In genomic region chr22:23541849-23542281, GRCh38 we compare ENCODE assay signal across 9 cellular contexts. TPM values are rescaled to one million over a fixed set of nuclear protein-coding genes. Genes with fewer than 3 reads are reported as not detected.
A peak's percentile ranks its signal among the peaks of the same experiment; 100 is the strongest.
DNase-seq lines count a peak whose midpoint lies in the region; ATAC-seq, FAIRE-seq and TF ChIP-seq lines count a peak whose summit lies in the region.
"Not testable (repeated sequence)": the region's sequence is repeated elsewhere in the genome, so short reads cannot be mapped to it uniquely, and the experiment has no call there.
"Had no signal": no experiment of that assay in that cellular context is flagged by ENCODE, and none has a peak within 500 bp of the region (broad histone marks: within the 10 kb centered on the region; RNA-seq: fewer than 3 reads in every experiment).

No MANE protein-coding gene starts in this region.

- TF ChIP-seq RAD21 in SK-N-SH (IDR thresholded peaks at IDR 0.05; ENCODE audit: low read length), result peak; percentile 67
- peak; percentile 45 to 69 for TF ChIP-seq RAD21 in K562 (CRISPR knock-in tag; conservative IDR thresholded peaks at IDR 0.05 in 1 of 2, IDR thresholded peaks at IDR 0.05 in 1 of 2)

- not testable (repeated sequence) for H3K4me3 ChIP-seq in AG04449 (ENCODE audit: low read depth, low read length); MM.1S (ENCODE audit: low read length); K562; lung; gastrocnemius medialis
- peak overlapping the region in 1 of 2 experiments; percentile 17; a peak in 1 of 4 replicates for H3K4me3 ChIP-seq in SK-N-SH (ENCODE audit: low read depth in 2 of 2, low read length in 1 of 2)

- H3F3A ChIP-seq in MM.1S (ENCODE audit: insufficient read depth, low read length); SK-N-SH (replicated peaks; ENCODE audit: insufficient read depth): not testable (repeated sequence)

- not testable (repeated sequence) for DNase-seq in AG04449 (ENCODE audit: low read depth, low spot score); SK-N-SH; lung (ENCODE audit: low spot score); gastrocnemius medialis
- DNase-seq in GM10266 (ENCODE audit: extremely low spot score) (peak; percentile 38), MM.1S (peak; percentile 18), K562 (ENCODE audit: extremely low read depth in 1 of 4, low spot score in 3 of 4) (peak in 1 of 4 experiments; percentile 33), fibroblast of peridontal ligament (ENCODE audit: extremely low read depth) (peak; percentile 21)

- not testable (repeated sequence) for H3K9me2 ChIP-seq in MM.1S (replicated peaks; ENCODE audit: insufficient read depth, low read length); SK-N-SH

- H2AFZ ChIP-seq in MM.1S (ENCODE audit: low read length); SK-N-SH (ENCODE audit: low read depth); K562 (ENCODE audit: low read depth, low read length): not testable (repeated sequence)

- not testable (repeated sequence) for H3K36me3 ChIP-seq in MM.1S (replicated peaks; ENCODE audit: insufficient read depth, low read length); SK-N-SH (replicated peaks in 1 of 2; ENCODE audit: control insufficient read depth in 1 of 2, insufficient read depth in 2 of 2, low read length in 1 of 2); K562 (ENCODE audit: control insufficient read depth, insufficient read depth, low read length); lung (ENCODE audit: control insufficient read depth in 2 of 2, insufficient read depth in 2 of 2, low read length in 2 of 2); gastrocnemius medialis

- TF ChIP-seq POLR2A in K562 (conservative IDR thresholded peaks at IDR 0.05); gastrocnemius medialis (IDR thresholded peaks at IDR 0.05): not testable (repeated sequence)

- not testable (repeated sequence) for H3K4me1 ChIP-seq in MM.1S (ENCODE audit: low read length); lung (ENCODE audit: control insufficient read depth in 2 of 2, insufficient read depth in 2 of 2, low read length in 2 of 2); gastrocnemius medialis
- H3K4me1 ChIP-seq in SK-N-SH (ENCODE audit: control insufficient read depth in 1 of 2, insufficient read depth in 2 of 2, low read depth in 1 of 2, low read length in 1 of 2), result peaks cover 5 to 14% of the 10 kb centered on the region in 2 experiments; a peak in 3 of 4 replicates
- H3K4me1 ChIP-seq in K562 (replicated peaks in 1 of 2; ENCODE audit: control insufficient read depth in 2 of 2, insufficient read depth in 2 of 2, low read length in 2 of 2), result peaks cover 8 to 14% of the 10 kb centered on the region in 2 experiments; a peak in 4 of 5 replicates

- not testable (repeated sequence) for H3K9me3 ChIP-seq in MM.1S (replicated peaks; ENCODE audit: insufficient read depth, low read length); SK-N-SH; K562 (replicated peaks; ENCODE audit: control insufficient read depth, insufficient read depth, low read depth, low read length); lung (ENCODE audit: control insufficient read depth in 2 of 2, insufficient read depth in 1 of 2, low read length in 1 of 2); gastrocnemius medialis

- WGBS in SK-N-SH (ENCODE audit: low lambda C conversion rate), result 5% methylated on average over 7 of the region's 7 CpGs
- 0% methylated on average over 7 of the region's 7 CpGs for WGBS in K562 (ENCODE audit: insufficient coverage, low coverage, missing lambda C conversion rate)
- 9 to 10% methylated on average over 7 of the region's 7 CpGs for WGBS in lung, 2 donors

- not testable (repeated sequence) for H3K79me2 ChIP-seq in MM.1S (ENCODE audit: low read length); SK-N-SH (ENCODE audit: insufficient read depth); K562 (ENCODE audit: control insufficient read depth, insufficient read depth, low read length)

- peak; percentile 6 for FAIRE-seq in K562 (lab: Jason Lieb, UNC)

- intact Hi-C loops in K562 (cut with micrococcal nuclease), result loop anchor here (1.0 to 2.0 kb wide), 2 partner anchors 49 to 225 kb away; partner anchors contain the start of gene CHCHD10
- intact Hi-C loops in gastrocnemius medialis (cut with DNase I; ENCODE audit: low total_unique reads), result loop anchor here (5.0 kb wide), 2 partner anchors 225 to 305 kb away; partner anchors contain the start of gene CHCHD10

- in situ Hi-C loops in K562 (cut with MboI) (loop anchor here (5.0 to 10.0 kb wide), 2 partner anchors 53 to 310 kb away; no protein-coding TSS in a partner anchor), gastrocnemius medialis (cut with MboI; ENCODE audit: low sequenced_read_pairs in 4 of 4) (loop anchor here in 3 of 4 donors (10.0 to 25.0 kb wide), 3 partner anchors 230 to 320 kb away; partner anchors contain the start of gene SLC2A11 (in 3 of the 3))

- not testable (repeated sequence) for TF ChIP-seq EP300 in SK-N-SH (IDR thresholded peaks at IDR 0.05; ENCODE audit: borderline replicate concordance in 1 of 2, low read depth in 1 of 2, low read length in 1 of 2); K562 (IDR thresholded peaks at IDR 0.05; ENCODE audit: low read length)

- BruUV-seq in K562 (replicated peaks; lab: Mats Ljungman, UMichigan), result not testable (repeated sequence)

- CTCF ChIA-PET in AG04449 (lab: Yijun Ruan, JAX), result interaction anchor here (0.7 to 2.0 kb wide), 7 partner anchors 49 to 310 kb away, joined by 3 to 15 read pairs (median 3); no protein-coding TSS in a partner anchor
- CTCF ChIA-PET in SK-N-SH (lab: Yijun Ruan, JAX), result interaction anchor here (0.9 to 4.2 kb wide), 4 partner anchors 42 to 52 kb away, joined by 3 to 49 read pairs (median 8); no protein-coding TSS in a partner anchor
- CTCF ChIA-PET in K562 (lab: Yijun Ruan, JAX; ENCODE audit: low intra/inter-chr PET ratio), result interaction anchor here (0.8 to 2.1 kb wide), 3 partner anchors 49 to 308 kb away, joined by 3 to 17 read pairs (median 6); no protein-coding TSS in a partner anchor

- not testable (repeated sequence) for H3K9me1 ChIP-seq in K562 (ENCODE audit: control insufficient read depth, insufficient read depth, low read length)

- not testable (repeated sequence) for H3K4me2 ChIP-seq in MM.1S (ENCODE audit: low read depth, low read length); SK-N-SH; K562 (ENCODE audit: insufficient read depth, low read length)

- not testable (repeated sequence) for H3K27ac ChIP-seq in MM.1S (ENCODE audit: low read length); SK-N-SH (ENCODE audit: low read depth in 2 of 2, low read length in 1 of 2); K562 (ENCODE audit: extremely low read depth, low read depth, low read length); lung (ENCODE audit: low read depth in 1 of 2, low read length in 1 of 2); gastrocnemius medialis

- not testable (repeated sequence) for ATAC-seq in K562; lung (ENCODE audit: insufficient read depth, low FRiP score); gastrocnemius medialis

- H3K27me3 ChIP-seq in MM.1S (replicated peaks; ENCODE audit: insufficient read depth, low read length); SK-N-SH (ENCODE audit: insufficient read depth); K562 (ENCODE audit: control insufficient read depth in 2 of 2, insufficient read depth in 2 of 2, low read length in 2 of 2); lung (ENCODE audit: control insufficient read depth, insufficient read depth); gastrocnemius medialis: not testable (repeated sequence)

- POLR2A ChIA-PET in AG04449 (lab: Yijun Ruan, JAX); SK-N-SH (lab: Yijun Ruan, JAX); K562 (lab: Yijun Ruan, JAX): not testable (repeated sequence)

- not testable (repeated sequence) for H4K20me1 ChIP-seq in MM.1S (ENCODE audit: insufficient read depth, low read length); SK-N-SH (ENCODE audit: insufficient read depth); K562 (replicated peaks; ENCODE audit: control insufficient read depth, insufficient read depth, low read length)

- H3K9ac ChIP-seq in MM.1S (ENCODE audit: low read length); SK-N-SH; K562 (ENCODE audit: insufficient read depth in 1 of 2, low read depth in 2 of 2, low read length in 2 of 2): not testable (repeated sequence)

- TF ChIP-seq CTCF in AG04449 (IDR thresholded peaks at IDR 0.05; ENCODE audit: insufficient read depth, low read length, missing control alignments) (peak; percentile 38), GM10266 (IDR thresholded peaks at IDR 0.05; ENCODE audit: control insufficient read depth, insufficient read depth, low read depth, missing control alignments) (peak; percentile 58), MM.1S (IDR thresholded peaks at IDR 0.05; ENCODE audit: low read length) (peak; percentile 42), SK-N-SH (IDR thresholded peaks at IDR 0.05) (peak; percentile 76), K562 (IDR thresholded peaks at IDR 0.05 in 2 of 3, conservative IDR thresholded peaks at IDR 0.05 in 1 of 3; ENCODE audit: insufficient read depth in 2 of 3, low read depth in 1 of 3, low read length in 3 of 3) (peak; percentile 48 to 57 (median 52); a peak in 5 of 6 replicates), lung (IDR thresholded peaks at IDR 0.05; ENCODE audit: control extremely low read depth, extremely low read depth) (peak; percentile 18), gastrocnemius medialis (IDR thresholded peaks at IDR 0.05 in 4 of 5, conservative IDR thresholded peaks at IDR 0.05 in 1 of 5) (peak; percentile 12 to 75 (median 60))

RNA-seq across cellular contexts. Expression of gene IGLL1, which starts 38.2 kb away (rescaled TPM):
- polyA plus RNA-seq in SK-N-SH (2012; rRNA removed) (not detected in 2 replicates), K562 (2011; rRNA removed) (0.20 TPM in 1 of 2 replicates, not detected in the other), K562 (2014; fragmentation: Illumina TruSeq; extraction: Trizol) (not detected in 2 replicates), K562 (2014; fragmentation: Nextera tagmentation; extraction: Ambion mirVana) (under 1 TPM in 1 of 2 experiments, not detected in 1; 0.10 TPM), K562 (2014; rRNA removed) (0.23 TPM in 1 of 2 replicates, not detected in the other), lung (under 1 TPM in 1 of 2 donors, not detected in 1; 0.16 TPM)
- polyA plus RNA-seq in SK-N-SH (2012; cell fraction: cytosol; rRNA removed), result not detected in 2 replicates
- 0.22 TPM in 1 of 2 replicates, not detected in the other for polyA plus RNA-seq in SK-N-SH (2012; cell fraction: nucleus; rRNA removed)
- not detected in 2 replicates for total RNA-seq in K562 (2011; cell fraction: chromatin; rRNA removed; ENCODE audit: low replicate concordance)
- total RNA-seq in K562 (2011; cell fraction: nucleolus; rRNA removed), result not detected in 2 replicates
- total RNA-seq in K562 (2011; cell fraction: nucleoplasm; rRNA removed), result not detected in 2 replicates
- total RNA-seq in K562 (2014; rRNA removed) (0.32 TPM in 1 of 2 replicates, not detected in the other), K562 (2014; rRNA removed; fragmentation: Illumina TruSeq; extraction: Trizol) (not detected in 2 replicates), K562 (2015; rRNA removed; fragmentation: Illumina TruSeq; extraction: Trizol) (not detected in 2 replicates), K562 (2021) (not detected in 2 replicates), lung (under 1 TPM in 1 of 2 donors, not detected in 1; 0.28 TPM), gastrocnemius medialis (not detected)
- 0.66 TPM in 1 of 2 replicates, not detected in the other for polyA plus RNA-seq in K562 (2011; cell fraction: cytosol; rRNA removed)
- not detected in 2 replicates for polyA plus RNA-seq in K562 (2011; cell fraction: nucleus; rRNA removed)
- not detected in 2 replicates for polyA plus RNA-seq in K562 (2012)
- not detected in 2 replicates for polyA minus RNA-seq in K562 (2011; rRNA and poly(A)+ RNA removed)
- polyA minus RNA-seq in K562 (2011; cell fraction: cytosol; rRNA and poly(A)+ RNA removed), result not detected in 2 replicates
- polyA minus RNA-seq in K562 (2011; cell fraction: nucleus; rRNA and poly(A)+ RNA removed), result not detected in 2 replicates
- total RNA-seq: LHCN-M2 had no signal

Comparison
In these comparisons a context has a peak if more than half of its experiments do, and no peak if none do; other contexts are left out.
1. CTCF ChIP-seq: peak in every context shown above with its lines; median percentile 76 in SK-N-SH; 60 in gastrocnemius medialis; 58 in GM10266; 52 in K562; 42 in MM.1S; 38 in AG04449; 18 in lung.